Comparison of ENCODE assay signal across 17 cellular contexts in genomic region chr10:22588462-22588861, GRCh38.
A peak's percentile ranks its signal among the peaks of the same experiment; 100 is the strongest.
DNase-seq lines count a peak whose midpoint lies in the region; ATAC-seq, FAIRE-seq and TF ChIP-seq lines count a peak whose summit lies in the region.
"Had no signal": no experiment of that assay in that cellular context is flagged by ENCODE, and none has a peak within 500 bp of the region (broad histone marks: within the 10 kb centered on the region; RNA-seq: fewer than 3 reads in every experiment).

No MANE protein-coding gene starts in this region.

- POLR2A ChIA-PET in CD8-positive, alpha-beta T cell (lab: Charles Lee) = no interaction called here
- POLR2A ChIA-PET in K562 (lab: Yijun Ruan, JAX) = no interaction called here

- no peak for TF ChIP-seq EP300 in K562 (IDR thresholded peaks at IDR 0.05; ENCODE audit: low read length)

- BruUV-seq in K562 (replicated peaks; lab: Mats Ljungman, UMichigan) = no TSS peak

- no peak for ATAC-seq in CD8-positive, alpha-beta T cell
- ATAC-seq in K562 = no peak
- no peak for ATAC-seq in natural killer cell treated with Interleukin-12 subunit alpha and Interleukin-12 subunit beta and Interleukin-15 and Interleukin-18, amount 100 ng/mL, for 72 hours
- no peak for ATAC-seq in GM18505 (IDR thresholded peaks at IDR 0.05; ENCODE audit: unreplicated experiment)

- 88% methylated on average over 1 of the region's 1 CpG for WGBS in K562 (ENCODE audit: insufficient coverage, low coverage, missing lambda C conversion rate)

- H2AFZ ChIP-seq in K562 (ENCODE audit: low read depth, low read length) = no peak overlapping the region

- H3K27me3 Mint-ChIP-seq in activated naive CD4-positive, alpha-beta T cell treated with anti-CD3 and anti-CD28 coated beads, Interleukin-2, amount 10 ng/mL, durations not matched to agents 7 days and 5 days = no peaks in the 10 kb centered on the region
- H3K27me3 Mint-ChIP-seq in CD8-positive, alpha-beta T cell (ENCODE audit: low read depth) = no peaks in the 10 kb centered on the region
- H3K27me3 Mint-ChIP-seq in natural killer cell treated with Interleukin-12 subunit alpha and Interleukin-12 subunit beta and Interleukin-15 and Interleukin-18, amount 100 ng/mL, for 72 hours = no peaks in the 10 kb centered on the region
- H3K27me3 Mint-ChIP-seq: B cell, IgD-negative memory B cell had no signal

- peaks cover 65% of the 10 kb centered on the region for H3K36me3 Mint-ChIP-seq in activated naive CD4-positive, alpha-beta T cell treated with anti-CD3 and anti-CD28 coated beads, Interleukin-2, amount 10 ng/mL, durations not matched to agents 7 days and 5 days
- H3K36me3 Mint-ChIP-seq in CD8-positive, alpha-beta T cell = peaks cover 82% of the 10 kb centered on the region
- peaks cover 18% of the 10 kb centered on the region for H3K36me3 Mint-ChIP-seq in natural killer cell treated with Interleukin-12 subunit alpha and Interleukin-12 subunit beta and Interleukin-15 and Interleukin-18, amount 100 ng/mL, for 72 hours

- CTCF ChIA-PET in activated naive CD4-positive, alpha-beta T cell treated with anti-CD3 and anti-CD28 coated beads, Interleukin-2, amount 10 ng/mL, durations not matched to agents 7 days and 5 days (lab: Charles Lee) = interaction anchor here (1.5 kb wide), 1 partner anchor 12 kb away, joined by 5 read pairs; no protein-coding TSS in a partner anchor
- CTCF ChIA-PET in CD8-positive, alpha-beta T cell (lab: Charles Lee) = interaction anchor here (1.0 to 11.9 kb wide), 2 partner anchors 14 to 330 kb away, joined by 3 to 82 read pairs; no protein-coding TSS in a partner anchor
- CTCF ChIA-PET in K562 (lab: Yijun Ruan, JAX; ENCODE audit: low intra/inter-chr PET ratio) = no interaction called here

- no peak overlapping the region for H3K9ac ChIP-seq in K562 (ENCODE audit: insufficient read depth in 1 of 2, low read depth in 2 of 2, low read length in 2 of 2)
- H3K9ac ChIP-seq: KMS-11 had no signal

- H3K79me2 ChIP-seq in K562 (ENCODE audit: control insufficient read depth, insufficient read depth, low read length) = 0 out of 3 replicates have a peak, but pooled peaks cover 6% of the 10 kb centered on the region

- no peak for FAIRE-seq in K562 (lab: Jason Lieb, UNC)
- FAIRE-seq: A204.1, H54 had no signal

- no peaks in the 10 kb centered on the region for H3K27me3 ChIP-seq in CD8-positive, alpha-beta T cell (ENCODE audit: insufficient read depth, low read length)
- H3K27me3 ChIP-seq in K562 (ENCODE audit: control insufficient read depth in 2 of 2, insufficient read depth in 2 of 2, low read length in 2 of 2) = no peaks in the 10 kb centered on the region
- H3K27me3 ChIP-seq in BE2C = no peaks in the 10 kb centered on the region

- DNase-seq in activated naive CD4-positive, alpha-beta T cell treated with anti-CD3 and anti-CD28 coated beads, Interleukin-2, amount 10 ng/mL, durations not matched to agents 7 days and 5 days = no peak
- no peak for DNase-seq in activated naive CD4-positive, alpha-beta T cell (lab: John Stamatoyannopoulos, UW)
- DNase-seq in CD8-positive, alpha-beta T cell = no peak
- DNase-seq in K562 (ENCODE audit: extremely low read depth in 1 of 4, low spot score in 3 of 4) = no peak
- no peak for DNase-seq in natural killer cell treated with Interleukin-12 subunit alpha and Interleukin-12 subunit beta and Interleukin-15 and Interleukin-18, amount 100 ng/mL, for 72 hours (ENCODE audit: low spot score)
- no peak for DNase-seq in BE2C
- DNase-seq in DMS153 treated with DMSO at 0.1 percent for 48 hours (lab: John Stamatoyannopoulos, UW; ENCODE audit: unreplicated experiment) = no peak
- DNase-seq: DMS153, DND-41, GDM1 had no signal

- no peak for TF ChIP-seq RAD21 in K562 (CRISPR knock-in tag; conservative IDR thresholded peaks at IDR 0.05 in 1 of 2, IDR thresholded peaks at IDR 0.05 in 1 of 2)

- no peak overlapping the region for H3K4me3 Mint-ChIP-seq in activated naive CD4-positive, alpha-beta T cell treated with anti-CD3 and anti-CD28 coated beads, Interleukin-2, amount 10 ng/mL, durations not matched to agents 7 days and 5 days
- no peak overlapping the region for H3K4me3 Mint-ChIP-seq in CD8-positive, alpha-beta T cell
- no peak overlapping the region for H3K4me3 Mint-ChIP-seq in natural killer cell treated with Interleukin-12 subunit alpha and Interleukin-12 subunit beta and Interleukin-15 and Interleukin-18, amount 100 ng/mL, for 72 hours
- H3K4me3 Mint-ChIP-seq: B cell, IgD-negative memory B cell had no signal

- in situ Hi-C loops in K562 (cut with MboI) = no loop called here

- H4K20me1 ChIP-seq in K562 (replicated peaks; ENCODE audit: control insufficient read depth, insufficient read depth, low read length) = no peaks in the 10 kb centered on the region

- no peaks in the 10 kb centered on the region for H3K9me1 ChIP-seq in K562 (ENCODE audit: control insufficient read depth, insufficient read depth, low read length)

- TF ChIP-seq CTCF in CD8-positive, alpha-beta T cell (IDR thresholded peaks at IDR 0.05) = no peak
- TF ChIP-seq CTCF in K562 (IDR thresholded peaks at IDR 0.05 in 2 of 3, conservative IDR thresholded peaks at IDR 0.05 in 1 of 3; ENCODE audit: insufficient read depth in 2 of 3, low read depth in 1 of 3, low read length in 3 of 3) (no peak), BE2C (IDR thresholded peaks at IDR 0.05; ENCODE audit: low read depth, low read length) (no peak)

- H3K9me3 ChIP-seq in CD8-positive, alpha-beta T cell (ENCODE audit: low read length) = no peaks in the 10 kb centered on the region
- H3K9me3 ChIP-seq in K562 (replicated peaks; ENCODE audit: control insufficient read depth, insufficient read depth, low read depth, low read length) (no peaks in the 10 kb centered on the region), BE2C (no peaks in the 10 kb centered on the region)

- no peak for TF ChIP-seq POLR2A in K562 (conservative IDR thresholded peaks at IDR 0.05)
- TF ChIP-seq POLR2A in GM18505 (IDR thresholded peaks at IDR 0.05; ENCODE audit: borderline replicate concordance, extremely low read depth, insufficient read depth, insufficient read length) = no peak

- peaks cover 24% of the 10 kb centered on the region for H3K36me3 ChIP-seq in CD8-positive, alpha-beta T cell (ENCODE audit: insufficient read depth, low read length)
- H3K36me3 ChIP-seq in K562 (ENCODE audit: control insufficient read depth, insufficient read depth, low read length) (peaks cover 81% of the 10 kb centered on the region), BE2C (no peaks in the 10 kb centered on the region)

- no peak overlapping the region for H3K27ac ChIP-seq in CD8-positive, alpha-beta T cell (ENCODE audit: low read depth, low read length)
- H3K27ac ChIP-seq in K562 (ENCODE audit: extremely low read depth, low read depth, low read length) = no peak overlapping the region
- H3K27ac ChIP-seq: C4-2B, KMS-11 had no signal

- H3K4me1 ChIP-seq in CD8-positive, alpha-beta T cell (ENCODE audit: insufficient read depth, low read length) = peaks cover 31% of the 10 kb centered on the region
- H3K4me1 ChIP-seq in K562 (replicated peaks in 1 of 2; ENCODE audit: control insufficient read depth in 2 of 2, insufficient read depth in 2 of 2, low read length in 2 of 2) (peaks cover 0 to 9% of the 10 kb centered on the region in 2 experiments; a peak in 1 of 5 replicates), BE2C (0 out of 2 replicates have a peak, but pooled peaks cover 3% of the 10 kb centered on the region)

- intact Hi-C loops in CD8-positive, alpha-beta T cell (cut with DNase I, micrococcal nuclease) = loop anchor here in 1 of 2 experiments (10.0 kb wide), 1 partner anchor 476 kb away; no protein-coding TSS in a partner anchor
- intact Hi-C loops in K562 (cut with micrococcal nuclease) = no loop called here

- H3K4me2 ChIP-seq in K562 (ENCODE audit: insufficient read depth, low read length) = no peak overlapping the region
- H3K4me2 ChIP-seq: KMS-11 had no signal

- H3K27ac Mint-ChIP-seq in activated naive CD4-positive, alpha-beta T cell treated with anti-CD3 and anti-CD28 coated beads, Interleukin-2, amount 10 ng/mL, durations not matched to agents 7 days and 5 days = peak overlapping the region; percentile 30
- peak overlapping the region; percentile 7 for H3K27ac Mint-ChIP-seq in CD8-positive, alpha-beta T cell
- H3K27ac Mint-ChIP-seq in natural killer cell treated with Interleukin-12 subunit alpha and Interleukin-12 subunit beta and Interleukin-15 and Interleukin-18, amount 100 ng/mL, for 72 hours = peak overlapping the region; percentile 26 to 31
- H3K27ac Mint-ChIP-seq: B cell had no signal

- peaks cover 5% of the 10 kb centered on the region for H3K4me1 Mint-ChIP-seq in activated naive CD4-positive, alpha-beta T cell treated with anti-CD3 and anti-CD28 coated beads, Interleukin-2, amount 10 ng/mL, durations not matched to agents 7 days and 5 days
- peaks cover 66% of the 10 kb centered on the region for H3K4me1 Mint-ChIP-seq in CD8-positive, alpha-beta T cell (ENCODE audit: low read depth)
- peaks cover 36% of the 10 kb centered on the region in 2 donors for H3K4me1 Mint-ChIP-seq in natural killer cell treated with Interleukin-12 subunit alpha and Interleukin-12 subunit beta and Interleukin-15 and Interleukin-18, amount 100 ng/mL, for 72 hours (ENCODE audit: low read depth in 2 of 2)

- no peak overlapping the region for H3K4me3 ChIP-seq in CD8-positive, alpha-beta T cell (ENCODE audit: low read depth, low read length)
- H3K4me3 ChIP-seq in K562 (no peak overlapping the region), BE2C (ENCODE audit: low read depth, low read length) (no peak overlapping the region)

- H3K9me3 Mint-ChIP-seq in activated naive CD4-positive, alpha-beta T cell treated with anti-CD3 and anti-CD28 coated beads, Interleukin-2, amount 10 ng/mL, durations not matched to agents 7 days and 5 days = no peaks in the 10 kb centered on the region
- no peaks in the 10 kb centered on the region for H3K9me3 Mint-ChIP-seq in CD8-positive, alpha-beta T cell
- no peaks in the 10 kb centered on the region for H3K9me3 Mint-ChIP-seq in natural killer cell treated with Interleukin-12 subunit alpha and Interleukin-12 subunit beta and Interleukin-15 and Interleukin-18, amount 100 ng/mL, for 72 hours
- H3K9me3 Mint-ChIP-seq: IgD-negative memory B cell had no signal

TF ChIP-seq in K562, 482 proteins besides CTCF, POLR2A, EP300 and RAD21:
- no peak for TF ChIP-seq SIN3A (IDR thresholded peaks at IDR 0.05; ENCODE audit: borderline replicate concordance in 2 of 2, control insufficient read depth in 1 of 2, low read depth in 2 of 2, low read length in 2 of 2)
- TF ChIP-seq ZNF24 (IDR thresholded peaks at IDR 0.05) = peak; percentile 56; the same call in 1 of the 2 replicates
